ENCODE assay signal across 8 cellular contexts in the genomic region with DNA sequence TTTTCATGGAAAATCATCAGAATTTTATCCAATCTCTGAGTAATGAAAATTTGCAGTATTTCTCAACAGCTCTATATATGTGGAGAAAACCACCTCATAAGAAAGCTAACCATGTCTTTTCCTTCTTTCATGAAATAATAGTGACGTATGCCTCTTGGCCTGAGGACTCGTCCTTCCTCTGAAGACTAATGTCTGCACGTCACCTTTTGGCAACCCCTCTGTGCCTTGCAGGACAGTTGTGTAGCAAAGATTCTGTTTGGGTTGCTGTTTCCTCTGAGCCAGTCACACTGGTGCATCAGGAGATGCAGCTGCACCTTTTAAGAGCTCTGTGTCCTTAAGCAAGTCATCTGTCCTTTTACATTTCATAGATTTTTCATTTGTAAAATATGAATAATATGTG.
"Had no signal": no experiment of that assay in that cellular context is flagged by ENCODE, and none has a peak within 500 bp of the region (broad histone marks: within the 10 kb centered on the region; RNA-seq: fewer than 3 reads in every experiment).

No MANE protein-coding gene starts in this region.

- FAIRE-seq: H54, HTR-8/SVneo, K562 had no signal

- H3K9ac ChIP-seq: GM23248 had no signal

- H3K27ac ChIP-seq: GM23248 had no signal

- DNase-seq: GM23248, GOT3, H9, HCEC 1CT, IMR-90 had no signal

- H3K4me3 ChIP-seq: GM23248, K562 had no signal

- H2AFZ ChIP-seq: GM23248 had no signal

- ATAC-seq: K562 had no signal
